ENCODE assay signal across 1 cellular context in the genomic region with DNA sequence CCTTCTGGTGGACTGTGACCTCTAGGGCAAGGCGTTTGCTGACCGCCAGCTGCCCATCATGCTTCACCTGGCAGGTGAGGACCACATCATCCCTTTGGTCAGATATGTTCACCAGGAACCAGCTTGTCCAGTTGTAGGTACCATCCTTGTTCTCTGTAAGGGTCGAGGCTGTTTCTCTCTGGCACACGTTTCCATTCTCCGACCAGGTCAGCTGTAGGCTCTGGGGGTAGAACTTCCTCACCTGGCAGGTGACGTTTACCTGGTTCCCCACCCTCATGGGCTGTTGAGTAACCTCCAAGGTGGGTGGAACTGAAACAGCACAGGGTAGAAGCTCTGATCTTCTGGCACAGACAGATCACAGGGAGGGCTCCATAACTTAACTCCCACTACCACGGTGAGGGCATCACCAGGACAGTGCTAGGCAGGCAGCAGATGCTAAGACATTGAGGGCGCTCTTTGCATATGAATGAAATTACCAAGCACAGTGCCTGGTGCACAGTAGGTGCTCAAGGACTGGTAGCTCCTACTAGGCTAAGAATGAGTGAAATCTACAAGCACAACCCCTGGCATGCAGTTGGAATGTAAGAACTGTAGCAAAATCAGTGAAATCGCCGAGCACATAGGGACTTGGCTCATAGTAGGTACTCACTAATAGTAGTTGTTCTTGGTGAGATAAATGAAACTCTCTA.
TF ChIP-seq lines count a peak whose summit lies in the region.

No MANE protein-coding gene starts in this region.

TF ChIP-seq in HepG2, 621 proteins besides CTCF, POLR2A, EP300 and RAD21:
- TF ChIP-seq ZKSCAN1 (IDR thresholded peaks at IDR 0.05; ENCODE audit: low read length) (0 out of 2 replicates have a peak, but pooled peaks have one; percentile 60), ZNF850 (CRISPR knock-in tag; conservative IDR thresholded peaks at IDR 0.05) (no peak), PITX1 (CRISPR knock-in tag; IDR thresholded peaks at IDR 0.05) (no peak), MLLT10 (CRISPR knock-in tag; IDR thresholded peaks at IDR 0.05) (no peak), ISX (CRISPR knock-in tag; conservative IDR thresholded peaks at IDR 0.05) (no peak), FOXA3 (CRISPR knock-in tag; IDR thresholded peaks at IDR 0.05) (no peak), ZNF354B (CRISPR knock-in tag; IDR thresholded peaks at IDR 0.05) (no peak)
- TF ChIP-seq, protein P1, sequence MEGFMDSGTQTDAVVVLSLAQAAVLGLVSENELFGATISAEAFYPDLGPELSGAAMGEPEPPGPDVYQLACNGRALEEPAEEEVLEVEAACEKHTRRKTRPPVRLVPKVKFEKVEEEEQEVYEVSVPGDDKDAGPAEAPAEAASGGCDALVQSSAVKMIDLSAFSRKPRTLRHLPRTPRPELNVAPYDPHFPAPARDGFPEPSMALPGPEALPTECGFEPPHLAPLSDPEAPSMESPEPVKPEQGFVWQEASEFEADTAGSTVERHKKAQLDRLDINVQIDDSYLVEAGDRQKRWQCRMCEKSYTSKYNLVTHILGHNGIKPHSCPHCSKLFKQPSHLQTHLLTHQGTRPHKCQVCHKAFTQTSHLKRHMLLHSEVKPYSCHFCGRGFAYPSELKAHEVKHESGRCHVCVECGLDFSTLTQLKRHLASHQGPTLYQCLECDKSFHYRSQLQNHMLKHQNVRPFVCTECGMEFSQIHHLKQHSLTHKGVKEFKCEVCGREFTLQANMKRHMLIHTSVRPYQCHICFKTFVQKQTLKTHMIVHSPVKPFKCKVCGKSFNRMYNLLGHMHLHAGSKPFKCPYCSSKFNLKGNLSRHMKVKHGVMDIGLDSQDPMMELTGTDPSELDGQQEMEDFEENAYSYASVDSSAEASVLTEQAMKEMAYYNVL (CRISPR knock-in tag; IDR thresholded peaks at IDR 0.05; ENCODE audit: borderline replicate concordance), result no peak
